Comparison of ENCODE assay signal across 35 cellular contexts in the genomic region with DNA sequence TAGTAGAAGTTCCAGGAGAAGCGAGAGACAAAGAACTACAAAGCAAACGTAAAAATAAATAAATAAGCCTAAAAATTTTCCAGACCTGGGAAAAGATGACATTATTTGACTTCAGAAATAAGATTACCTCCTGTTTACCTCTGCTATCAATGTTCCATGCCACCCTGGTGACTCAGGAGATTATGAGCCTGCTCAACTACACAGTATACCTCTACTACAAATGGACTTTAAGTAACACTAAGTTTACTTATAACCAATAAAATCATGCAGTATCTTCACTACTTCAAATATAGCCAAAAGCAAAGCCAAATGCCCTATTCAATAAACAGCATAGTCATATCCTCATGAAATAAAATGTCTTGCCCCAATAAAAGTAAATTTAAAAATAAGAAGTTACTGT.
"Had no signal": no experiment of that assay in that cellular context is flagged by ENCODE, and none has a peak within 500 bp of the region (broad histone marks: within the 10 kb centered on the region; RNA-seq: fewer than 3 reads in every experiment).

No MANE protein-coding gene starts in this region.

- H3K4me3 ChIP-seq: MG63 had no signal

- H3K9me3 ChIP-seq: MG63 had no signal

- DNase-seq: Karpas-422, Kasumi-1, MG63, MM.1S, MV-4-11, NCI-H1048, NCI-H1092, NCI-H1092 treated with DMSO at 0.1 percent for 48 hours, NCI-H1105, NCI-H1105 treated with DMSO at 0.1 percent for 48 hours, NCI-H1417, NCI-H1417 treated with DMSO at 0.1 percent for 48 hours, NCI-H1436, NCI-H1436 treated with DMSO at 0.1 percent for 48 hours, NCI-H146, NCI-H1694, NCI-H1694 treated with DMSO at 0.1 percent for 48 hours, NCI-H187, NCI-H187 treated with DMSO at 0.1 percent for 48 hours, NCI-H1930, NCI-H2029, NCI-H2029 treated with DMSO at 0.1 percent for 48 hours, NCI-H2081, NCI-H2081 treated with DMSO at 0.1 percent for 48 hours, NCI-H2107, NCI-H2171, NCI-H2171 treated with DMSO at 0.1 percent for 48 hours, NCI-H2227 treated with DMSO at 0.1 percent for 48 hours, NCI-H226, NCI-H345, NCI-H446, NCI-H446 treated with DMSO at 0.1 percent for 48 hours, NCI-H510A, NCI-H510A treated with DMSO at 0.1 percent for 48 hours had no signal

- H3K27me3 ChIP-seq: MG63 had no signal

- H3K4me2 ChIP-seq: KMS-11 had no signal

- H3K9ac ChIP-seq: KMS-11 had no signal

- H3K27ac ChIP-seq: KMS-11 had no signal

- H3K36me3 ChIP-seq: MG63 had no signal
